In genomic region chr15:69452702-69453513, GRCh38 we compare ENCODE assay signal across 1 cellular context.
TF ChIP-seq lines count a peak whose summit lies in the region.

TSS of gene RPLP1 (plus strand) at chr15:69452818. CDS start at chr15:69452949, 131 bp downstream.

TF ChIP-seq in HEK293, 187 proteins besides CTCF, POLR2A, EP300 and RAD21 (continued from another document and continues in another):
- TF ChIP-seq HIC1 (tag by site-specific recombination; IDR thresholded peaks at IDR 0.05) (no peak), ZNF426 (tag by site-specific recombination; IDR thresholded peaks at IDR 0.05) (no peak), ZNF621 (tag by site-specific recombination; IDR thresholded peaks at IDR 0.05) (no peak), ZSCAN16 (tag by site-specific recombination; IDR thresholded peaks at IDR 0.05) (peak; percentile 97), AEBP2 (tag by site-specific recombination; IDR thresholded peaks at IDR 0.05; ENCODE audit: borderline replicate concordance) (no peak), ATF2 (tag by site-specific recombination; IDR thresholded peaks at IDR 0.05; ENCODE audit: low read depth) (no peak), ZNF670 (tag by site-specific recombination; IDR thresholded peaks at IDR 0.05; ENCODE audit: low read depth) (no peak), ZNF610 (tag by site-specific recombination; IDR thresholded peaks at IDR 0.05; ENCODE audit: borderline replicate concordance) (peak; percentile 81), ZBTB6 (tag by site-specific recombination; IDR thresholded peaks at IDR 0.05) (peak; percentile 63; the same call in 1 of the 2 replicates), ZNF777 (tag by site-specific recombination; IDR thresholded peaks at IDR 0.05; ENCODE audit: borderline replicate concordance) (no peak; the same call in 1 of the 2 replicates), ZNF223 (tag by site-specific recombination; IDR thresholded peaks at IDR 0.05) (no peak), ZNF133 (tag by site-specific recombination; IDR thresholded peaks at IDR 0.05) (peak; percentile 69; the same call in 1 of the 2 replicates), ZNF473 (tag by site-specific recombination; IDR thresholded peaks at IDR 0.05) (no peak; the same call in 1 of the 2 replicates), TCF7L2 (IDR thresholded peaks at IDR 0.05; ENCODE audit: borderline replicate concordance, low read depth, low read length) (no peak), IKZF3 (tag by site-specific recombination; IDR thresholded peaks at IDR 0.05) (no peak), ZNF138 (tag by site-specific recombination; IDR thresholded peaks at IDR 0.05; ENCODE audit: borderline replicate concordance) (0 out of 2 replicates have a peak, but pooled peaks have one; percentile 8), ZIC2 (tag by site-specific recombination; IDR thresholded peaks at IDR 0.05) (no peak), ZBTB21 (tag by site-specific recombination; IDR thresholded peaks at IDR 0.05) (no peak), ZNF184 (tag by site-specific recombination; IDR thresholded peaks at IDR 0.05) (no peak), ZBTB20 (tag by site-specific recombination; IDR thresholded peaks at IDR 0.05) (peak; percentile 88), ZNF658 (tag by site-specific recombination; IDR thresholded peaks at IDR 0.05) (peak; percentile 14; the same call in 1 of the 2 replicates), ZNF785 (tag by site-specific recombination; IDR thresholded peaks at IDR 0.05) (peak; percentile 89; the same call in 1 of the 2 replicates), ZXDB (tag by site-specific recombination; IDR thresholded peaks at IDR 0.05) (peak; percentile 96), PRDM6 (tag by site-specific recombination; IDR thresholded peaks at IDR 0.05) (no peak), ZFHX2 (tag by site-specific recombination; conservative IDR thresholded peaks at IDR 0.05) (peak; percentile 88), SALL2 (tag by site-specific recombination; IDR thresholded peaks at IDR 0.05; ENCODE audit: borderline replicate concordance) (0 out of 2 replicates have a peak, but pooled peaks have one; percentile 42), BCL11B (tag by site-specific recombination; IDR thresholded peaks at IDR 0.05; ENCODE audit: low read depth) (0 out of 2 replicates have a peak, but pooled peaks have one; percentile 58), GFI1B (tag by site-specific recombination; IDR thresholded peaks at IDR 0.05) (no peak; the same call in 1 of the 2 replicates), KLF10 (tag by site-specific recombination; IDR thresholded peaks at IDR 0.05) (peak; percentile 45; the same call in 1 of the 2 replicates), ZNF354C (tag by site-specific recombination; IDR thresholded peaks at IDR 0.05; ENCODE audit: borderline replicate concordance, low read depth) (no peak), MYNN (tag by site-specific recombination; IDR thresholded peaks at IDR 0.05; ENCODE audit: borderline replicate concordance) (0 out of 2 replicates have a peak, but pooled peaks have one; percentile 56), OSR2 (tag by site-specific recombination; IDR thresholded peaks at IDR 0.05) (no peak), BCL11A (tag by site-specific recombination; IDR thresholded peaks at IDR 0.05; ENCODE audit: low read depth) (no peak), TSHZ1 (tag by site-specific recombination; IDR thresholded peaks at IDR 0.05; ENCODE audit: borderline replicate concordance) (no peak), ZNF114 (tag by site-specific recombination; IDR thresholded peaks at IDR 0.05) (no peak), KLF1 (tag by site-specific recombination; IDR thresholded peaks at IDR 0.05) (peak; percentile 57; the same call in 1 of the 2 replicates), PRDM10 (tag by site-specific recombination; IDR thresholded peaks at IDR 0.05) (no peak), ZNF555 (tag by site-specific recombination; conservative IDR thresholded peaks at IDR 0.05) (no peak), ZNF423 (tag by site-specific recombination; IDR thresholded peaks at IDR 0.05) (no peak), ZNF596 (tag by site-specific recombination; IDR thresholded peaks at IDR 0.05) (no peak; the same call in 1 of the 2 replicates), PRDM1 (tag by site-specific recombination; IDR thresholded peaks at IDR 0.05) (no peak), ZBTB8A (tag by site-specific recombination; IDR thresholded peaks at IDR 0.05) (peak; percentile 72), ZNF394 (tag by site-specific recombination; IDR thresholded peaks at IDR 0.05; ENCODE audit: borderline replicate concordance) (peak; percentile 87), KLF17 (tag by site-specific recombination; IDR thresholded peaks at IDR 0.05) (peak; percentile 87), ELK4 (IDR thresholded peaks at IDR 0.05; ENCODE audit: borderline replicate concordance, low read depth, low read length) (peak; percentile 56; the same call in 1 of the 2 replicates)
